In the genomic region with DNA sequence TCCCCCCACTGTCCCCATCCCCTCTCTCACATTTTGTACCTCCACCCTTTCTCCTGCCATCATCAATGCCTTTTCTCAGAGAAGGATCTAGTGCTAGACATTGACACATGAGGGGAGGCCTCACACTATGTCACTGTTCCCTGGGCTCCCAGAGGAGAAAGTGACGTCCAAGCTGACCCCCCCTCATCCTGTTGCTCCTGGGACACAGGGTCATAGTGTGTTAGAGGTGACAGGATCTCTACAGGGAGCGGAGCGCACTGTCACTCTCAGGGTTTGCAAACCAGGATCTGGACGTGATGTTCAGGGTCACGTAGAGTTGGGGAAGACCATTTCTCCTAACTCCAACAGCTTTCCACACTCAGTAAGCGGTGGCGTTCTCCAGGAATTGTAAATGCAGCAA, we compare ENCODE assay signal across 1 cellular context.
TF ChIP-seq lines count a peak whose summit lies in the region.

No MANE protein-coding gene starts in this region.

TF ChIP-seq in HepG2, 621 proteins besides CTCF, POLR2A, EP300 and RAD21 (continues in another document):
- TF ChIP-seq ZZZ3 (CRISPR knock-in tag; IDR thresholded peaks at IDR 0.05; ENCODE audit: borderline replicate concordance) (no peak), ZKSCAN1 (IDR thresholded peaks at IDR 0.05; ENCODE audit: low read length) (no peak), MEIS1 (CRISPR knock-in tag; IDR thresholded peaks at IDR 0.05; ENCODE audit: borderline replicate concordance) (peak; percentile 75; the same call in 1 of the 2 replicates), FOXO1 (CRISPR knock-in tag; IDR thresholded peaks at IDR 0.05) (peak; percentile 61; the same call in 1 of the 2 replicates), FOXP1 (IDR thresholded peaks at IDR 0.05) (no peak), FOXP1 (CRISPR knock-in tag; IDR thresholded peaks at IDR 0.05) (peak; percentile 53), ZNF724P (CRISPR knock-in tag; IDR thresholded peaks at IDR 0.05; ENCODE audit: borderline replicate concordance) (no peak), ZBTB7A (CRISPR knock-in tag; IDR thresholded peaks at IDR 0.05) (peak; percentile 73; the same call in 1 of the 2 replicates), ZNF772 (CRISPR knock-in tag; IDR thresholded peaks at IDR 0.05) (0 out of 2 replicates have a peak, but pooled peaks have one; percentile 26), SNAPC2 (CRISPR knock-in tag; IDR thresholded peaks at IDR 0.05) (no peak), ZMYM3 (CRISPR knock-in tag; IDR thresholded peaks at IDR 0.05) (peak; percentile 52; the same call in 1 of the 2 replicates), ZBTB21 (CRISPR knock-in tag; IDR thresholded peaks at IDR 0.05) (peak; percentile 84), SAP130 (CRISPR knock-in tag; IDR thresholded peaks at IDR 0.05; ENCODE audit: low read depth) (peak; percentile 73), CREM (IDR thresholded peaks at IDR 0.05) (peak; percentile 51; the same call in 1 of the 2 replicates), CREM (CRISPR knock-in tag; IDR thresholded peaks at IDR 0.05) (no peak), MED1 (CRISPR knock-in tag; IDR thresholded peaks at IDR 0.05) (peak; percentile 54; the same call in 1 of the 2 replicates), ZFP41 (CRISPR knock-in tag; IDR thresholded peaks at IDR 0.05; ENCODE audit: borderline replicate concordance) (no peak), KDM3A (CRISPR knock-in tag; IDR thresholded peaks at IDR 0.05; ENCODE audit: low read depth) (0 out of 2 replicates have a peak, but pooled peaks have one; percentile 57), SRSF4 (IDR thresholded peaks at IDR 0.05; ENCODE audit: low read depth, low read length, poor library complexity, severe bottlenecking) (no peak), ZNF788 (CRISPR knock-in tag; IDR thresholded peaks at IDR 0.05; ENCODE audit: borderline replicate concordance) (peak; percentile 59; the same call in 1 of the 2 replicates), KLF9 (CRISPR knock-in tag; IDR thresholded peaks at IDR 0.05; ENCODE audit: low read depth) (no peak), ZNF510 (CRISPR knock-in tag; IDR thresholded peaks at IDR 0.05; ENCODE audit: low read depth) (no peak), MXD4 (CRISPR knock-in tag; IDR thresholded peaks at IDR 0.05) (0 out of 2 replicates have a peak, but pooled peaks have one; percentile 30), RARA (CRISPR knock-in tag; IDR thresholded peaks at IDR 0.05) (peak; percentile 88), MEIS2 (CRISPR knock-in tag; IDR thresholded peaks at IDR 0.05) (peak; percentile 35), ZSCAN31 (CRISPR knock-in tag; IDR thresholded peaks at IDR 0.05; ENCODE audit: low read depth) (no peak), POLR2AphosphoS5 (IDR thresholded peaks at IDR 0.05; ENCODE audit: low read depth, low read length) (0 out of 2 replicates have a peak, but pooled peaks have one; percentile 9), NFIC (IDR thresholded peaks at IDR 0.05; ENCODE audit: low read length) (0 out of 2 replicates have a peak, but pooled peaks have one; percentile 33), PHF5A (CRISPR knock-in tag; IDR thresholded peaks at IDR 0.05; ENCODE audit: low read depth, unreplicated experiment) (no peak), TGIF2 (CRISPR knock-in tag; IDR thresholded peaks at IDR 0.05) (peak; percentile 12; the same call in 1 of the 2 replicates), PPARG (CRISPR knock-in tag; conservative IDR thresholded peaks at IDR 0.05) (peak; percentile 84), ZNF792 (CRISPR knock-in tag; IDR thresholded peaks at IDR 0.05) (0 out of 2 replicates have a peak, but pooled peaks have one; percentile 5), ZNF468 (CRISPR knock-in tag; IDR thresholded peaks at IDR 0.05) (no peak), ZNF12 (CRISPR knock-in tag; IDR thresholded peaks at IDR 0.05) (no peak), RXRA (CRISPR knock-in tag; IDR thresholded peaks at IDR 0.05) (peak; percentile 33; the same call in 1 of the 2 replicates), FOXA3 (CRISPR knock-in tag; IDR thresholded peaks at IDR 0.05) (0 out of 2 replicates have a peak, but pooled peaks have one; percentile 11)
- TF ChIP-seq, protein P1, sequence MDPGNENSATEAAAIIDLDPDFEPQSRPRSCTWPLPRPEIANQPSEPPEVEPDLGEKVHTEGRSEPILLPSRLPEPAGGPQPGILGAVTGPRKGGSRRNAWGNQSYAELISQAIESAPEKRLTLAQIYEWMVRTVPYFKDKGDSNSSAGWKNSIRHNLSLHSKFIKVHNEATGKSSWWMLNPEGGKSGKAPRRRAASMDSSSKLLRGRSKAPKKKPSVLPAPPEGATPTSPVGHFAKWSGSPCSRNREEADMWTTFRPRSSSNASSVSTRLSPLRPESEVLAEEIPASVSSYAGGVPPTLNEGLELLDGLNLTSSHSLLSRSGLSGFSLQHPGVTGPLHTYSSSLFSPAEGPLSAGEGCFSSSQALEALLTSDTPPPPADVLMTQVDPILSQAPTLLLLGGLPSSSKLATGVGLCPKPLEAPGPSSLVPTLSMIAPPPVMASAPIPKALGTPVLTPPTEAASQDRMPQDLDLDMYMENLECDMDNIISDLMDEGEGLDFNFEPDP (CRISPR knock-in tag; conservative IDR thresholded peaks at IDR 0.05): 0 out of 2 replicates have a peak, but pooled peaks have one; percentile 62
- TF ChIP-seq, protein P2, sequence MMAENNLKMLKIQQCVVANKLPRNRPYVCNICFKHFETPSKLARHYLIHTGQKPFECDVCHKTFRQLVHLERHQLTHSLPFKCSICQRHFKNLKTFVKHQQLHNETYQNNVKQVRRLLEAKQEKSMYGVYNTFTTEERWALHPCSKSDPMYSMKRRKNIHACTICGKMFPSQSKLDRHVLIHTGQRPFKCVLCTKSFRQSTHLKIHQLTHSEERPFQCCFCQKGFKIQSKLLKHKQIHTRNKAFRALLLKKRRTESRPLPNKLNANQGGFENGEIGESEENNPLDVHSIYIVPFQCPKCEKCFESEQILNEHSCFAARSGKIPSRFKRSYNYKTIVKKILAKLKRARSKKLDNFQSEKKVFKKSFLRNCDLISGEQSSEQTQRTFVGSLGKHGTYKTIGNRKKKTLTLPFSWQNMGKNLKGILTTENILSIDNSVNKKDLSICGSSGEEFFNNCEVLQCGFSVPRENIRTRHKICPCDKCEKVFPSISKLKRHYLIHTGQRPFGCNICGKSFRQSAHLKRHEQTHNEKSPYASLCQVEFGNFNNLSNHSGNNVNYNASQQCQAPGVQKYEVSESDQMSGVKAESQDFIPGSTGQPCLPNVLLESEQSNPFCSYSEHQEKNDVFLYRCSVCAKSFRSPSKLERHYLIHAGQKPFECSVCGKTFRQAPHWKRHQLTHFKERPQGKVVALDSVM (CRISPR knock-in tag; IDR thresholded peaks at IDR 0.05): no peak
- TF ChIP-seq, protein P3, sequence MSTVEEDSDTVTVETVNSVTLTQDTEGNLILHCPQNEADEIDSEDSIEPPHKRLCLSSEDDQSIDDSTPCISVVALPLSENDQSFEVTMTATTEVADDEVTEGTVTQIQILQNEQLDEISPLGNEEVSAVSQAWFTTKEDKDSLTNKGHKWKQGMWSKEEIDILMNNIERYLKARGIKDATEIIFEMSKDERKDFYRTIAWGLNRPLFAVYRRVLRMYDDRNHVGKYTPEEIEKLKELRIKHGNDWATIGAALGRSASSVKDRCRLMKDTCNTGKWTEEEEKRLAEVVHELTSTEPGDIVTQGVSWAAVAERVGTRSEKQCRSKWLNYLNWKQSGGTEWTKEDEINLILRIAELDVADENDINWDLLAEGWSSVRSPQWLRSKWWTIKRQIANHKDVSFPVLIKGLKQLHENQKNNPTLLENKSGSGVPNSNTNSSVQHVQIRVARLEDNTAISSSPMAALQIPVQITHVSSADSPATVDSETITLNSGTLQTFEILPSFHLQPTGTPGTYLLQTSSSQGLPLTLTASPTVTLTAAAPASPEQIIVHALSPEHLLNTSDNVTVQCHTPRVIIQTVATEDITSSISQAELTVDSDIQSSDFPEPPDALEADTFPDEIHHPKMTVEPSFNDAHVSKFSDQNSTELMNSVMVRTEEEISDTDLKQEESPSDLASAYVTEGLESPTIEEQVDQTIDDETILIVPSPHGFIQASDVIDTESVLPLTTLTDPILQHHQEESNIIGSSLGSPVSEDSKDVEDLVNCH (CRISPR knock-in tag; IDR thresholded peaks at IDR 0.05): no peak
- TF ChIP-seq, protein P4, sequence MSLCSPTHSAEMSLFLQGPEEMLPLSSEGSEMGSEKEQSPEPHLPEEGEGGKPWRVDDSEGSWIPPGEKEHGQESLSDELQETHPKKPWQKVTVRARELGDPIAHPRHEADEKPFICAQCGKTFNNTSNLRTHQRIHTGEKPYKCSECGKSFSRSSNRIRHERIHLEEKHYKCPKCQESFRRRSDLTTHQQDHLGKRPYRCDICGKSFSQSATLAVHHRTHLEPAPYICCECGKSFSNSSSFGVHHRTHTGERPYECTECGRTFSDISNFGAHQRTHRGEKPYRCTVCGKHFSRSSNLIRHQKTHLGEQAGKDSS (CRISPR knock-in tag; IDR thresholded peaks at IDR 0.05; ENCODE audit: borderline replicate concordance, low read depth): 0 out of 2 replicates have a peak, but pooled peaks have one; percentile 30
- TF ChIP-seq, protein P5, sequence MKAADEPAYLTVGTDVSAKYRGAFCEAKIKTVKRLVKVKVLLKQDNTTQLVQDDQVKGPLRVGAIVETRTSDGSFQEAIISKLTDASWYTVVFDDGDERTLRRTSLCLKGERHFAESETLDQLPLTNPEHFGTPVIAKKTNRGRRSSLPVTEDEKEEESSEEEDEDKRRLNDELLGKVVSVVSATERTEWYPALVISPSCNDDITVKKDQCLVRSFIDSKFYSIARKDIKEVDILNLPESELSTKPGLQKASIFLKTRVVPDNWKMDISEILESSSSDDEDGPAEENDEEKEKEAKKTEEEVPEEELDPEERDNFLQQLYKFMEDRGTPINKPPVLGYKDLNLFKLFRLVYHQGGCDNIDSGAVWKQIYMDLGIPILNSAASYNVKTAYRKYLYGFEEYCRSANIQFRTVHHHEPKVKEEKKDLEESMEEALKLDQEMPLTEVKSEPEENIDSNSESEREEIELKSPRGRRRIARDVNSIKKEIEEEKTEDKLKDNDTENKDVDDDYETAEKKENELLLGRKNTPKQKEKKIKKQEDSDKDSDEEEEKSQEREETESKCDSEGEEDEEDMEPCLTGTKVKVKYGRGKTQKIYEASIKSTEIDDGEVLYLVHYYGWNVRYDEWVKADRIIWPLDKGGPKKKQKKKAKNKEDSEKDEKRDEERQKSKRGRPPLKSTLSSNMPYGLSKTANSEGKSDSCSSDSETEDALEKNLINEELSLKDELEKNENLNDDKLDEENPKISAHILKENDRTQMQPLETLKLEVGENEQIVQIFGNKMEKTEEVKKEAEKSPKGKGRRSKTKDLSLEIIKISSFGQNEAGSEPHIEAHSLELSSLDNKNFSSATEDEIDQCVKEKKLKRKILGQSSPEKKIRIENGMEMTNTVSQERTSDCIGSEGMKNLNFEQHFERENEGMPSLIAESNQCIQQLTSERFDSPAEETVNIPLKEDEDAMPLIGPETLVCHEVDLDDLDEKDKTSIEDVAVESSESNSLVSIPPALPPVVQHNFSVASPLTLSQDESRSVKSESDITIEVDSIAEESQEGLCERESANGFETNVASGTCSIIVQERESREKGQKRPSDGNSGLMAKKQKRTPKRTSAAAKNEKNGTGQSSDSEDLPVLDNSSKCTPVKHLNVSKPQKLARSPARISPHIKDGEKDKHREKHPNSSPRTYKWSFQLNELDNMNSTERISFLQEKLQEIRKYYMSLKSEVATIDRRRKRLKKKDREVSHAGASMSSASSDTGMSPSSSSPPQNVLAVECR (CRISPR knock-in tag; IDR thresholded peaks at IDR 0.05; ENCODE audit: borderline replicate concordance): peak; percentile 56; the same call in 1 of the 2 replicates
- TF ChIP-seq, protein P6, sequence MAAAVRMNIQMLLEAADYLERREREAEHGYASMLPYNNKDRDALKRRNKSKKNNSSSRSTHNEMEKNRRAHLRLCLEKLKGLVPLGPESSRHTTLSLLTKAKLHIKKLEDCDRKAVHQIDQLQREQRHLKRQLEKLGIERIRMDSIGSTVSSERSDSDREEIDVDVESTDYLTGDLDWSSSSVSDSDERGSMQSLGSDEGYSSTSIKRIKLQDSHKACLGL (CRISPR knock-in tag; IDR thresholded peaks at IDR 0.05): 0 out of 2 replicates have a peak, but pooled peaks have one; percentile 0
- TF ChIP-seq, protein P7, sequence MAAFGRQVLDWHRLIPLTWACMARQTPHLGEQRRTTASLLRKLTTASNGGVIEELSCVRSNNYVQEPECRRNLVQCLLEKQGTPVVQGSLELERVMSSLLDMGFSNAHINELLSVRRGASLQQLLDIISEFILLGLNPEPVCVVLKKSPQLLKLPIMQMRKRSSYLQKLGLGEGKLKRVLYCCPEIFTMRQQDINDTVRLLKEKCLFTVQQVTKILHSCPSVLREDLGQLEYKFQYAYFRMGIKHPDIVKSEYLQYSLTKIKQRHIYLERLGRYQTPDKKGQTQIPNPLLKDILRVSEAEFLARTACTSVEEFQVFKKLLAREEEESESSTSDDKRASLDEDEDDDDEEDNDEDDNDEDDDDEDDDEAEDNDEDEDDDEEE (CRISPR knock-in tag; IDR thresholded peaks at IDR 0.05): no peak
- TF ChIP-seq, protein P8, sequence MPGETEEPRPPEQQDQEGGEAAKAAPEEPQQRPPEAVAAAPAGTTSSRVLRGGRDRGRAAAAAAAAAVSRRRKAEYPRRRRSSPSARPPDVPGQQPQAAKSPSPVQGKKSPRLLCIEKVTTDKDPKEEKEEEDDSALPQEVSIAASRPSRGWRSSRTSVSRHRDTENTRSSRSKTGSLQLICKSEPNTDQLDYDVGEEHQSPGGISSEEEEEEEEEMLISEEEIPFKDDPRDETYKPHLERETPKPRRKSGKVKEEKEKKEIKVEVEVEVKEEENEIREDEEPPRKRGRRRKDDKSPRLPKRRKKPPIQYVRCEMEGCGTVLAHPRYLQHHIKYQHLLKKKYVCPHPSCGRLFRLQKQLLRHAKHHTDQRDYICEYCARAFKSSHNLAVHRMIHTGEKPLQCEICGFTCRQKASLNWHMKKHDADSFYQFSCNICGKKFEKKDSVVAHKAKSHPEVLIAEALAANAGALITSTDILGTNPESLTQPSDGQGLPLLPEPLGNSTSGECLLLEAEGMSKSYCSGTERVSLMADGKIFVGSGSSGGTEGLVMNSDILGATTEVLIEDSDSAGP (CRISPR knock-in tag; IDR thresholded peaks at IDR 0.05; ENCODE audit: borderline replicate concordance): peak; percentile 21; the same call in 1 of the 2 replicates
- TF ChIP-seq, protein P9, sequence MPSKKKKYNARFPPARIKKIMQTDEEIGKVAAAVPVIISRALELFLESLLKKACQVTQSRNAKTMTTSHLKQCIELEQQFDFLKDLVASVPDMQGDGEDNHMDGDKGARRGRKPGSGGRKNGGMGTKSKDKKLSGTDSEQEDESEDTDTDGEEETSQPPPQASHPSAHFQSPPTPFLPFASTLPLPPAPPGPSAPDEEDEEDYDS (CRISPR knock-in tag; IDR thresholded peaks at IDR 0.05): 0 out of 2 replicates have a peak, but pooled peaks have one; percentile 3
